ENCODE assay signal across 17 cellular contexts in the genomic region with DNA sequence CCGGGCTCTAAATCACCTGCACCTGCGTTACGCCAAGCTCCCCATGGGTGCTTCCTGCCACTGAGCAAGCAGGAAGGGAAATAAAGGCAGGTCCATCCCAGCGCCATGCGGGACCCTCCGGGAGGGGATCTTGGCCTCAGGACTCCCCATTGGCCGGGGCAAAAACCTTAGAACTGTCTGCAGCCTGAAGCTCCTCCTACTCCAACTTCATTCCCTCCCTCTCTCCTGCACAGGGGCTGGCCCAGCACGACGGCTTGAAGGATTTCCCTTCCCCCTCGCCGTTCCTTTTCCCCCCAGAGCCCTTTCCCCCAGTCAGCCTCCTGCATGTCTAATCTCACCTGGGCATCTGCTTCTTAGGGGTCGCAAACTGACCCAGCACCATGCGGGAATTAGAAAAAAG.
DNase-seq lines count a peak whose midpoint lies in the region; ATAC-seq and TF ChIP-seq lines count a peak whose summit lies in the region.
"Had no signal": no experiment of that assay in that cellular context is flagged by ENCODE, and none has a peak within 500 bp of the region (broad histone marks: within the 10 kb centered on the region; RNA-seq: fewer than 3 reads in every experiment).

No MANE protein-coding gene starts in this region.

- TF ChIP-seq CTCF in GM23338 (conservative IDR thresholded peaks at IDR 0.05; ENCODE audit: low read depth in 2 of 2), result no peak
- no peak for TF ChIP-seq CTCF in upper lobe of left lung (IDR thresholded peaks at IDR 0.05)

- no peaks in the 10 kb centered on the region for H3K79me2 ChIP-seq in GM23338 (replicated peaks; ENCODE audit: insufficient read depth)

- no peak overlapping the region for H3K4me2 ChIP-seq in GM23338

- H3K27me3 ChIP-seq in GM23338 (ENCODE audit: insufficient read depth) (no peaks in the 10 kb centered on the region), upper lobe of left lung (no peaks in the 10 kb centered on the region)
- H3K27me3 ChIP-seq: MG63, SJCRH30 had no signal

- no peaks in the 10 kb centered on the region for H3K36me3 ChIP-seq in GM23338 (ENCODE audit: insufficient read depth)
- H3K36me3 ChIP-seq in upper lobe of left lung, result no peaks in the 10 kb centered on the region
- H3K36me3 ChIP-seq: MG63, SJCRH30 had no signal

- no peaks in the 10 kb centered on the region for H4K20me1 ChIP-seq in GM23338 (replicated peaks; ENCODE audit: insufficient read depth)

- no peaks in the 10 kb centered on the region for H3K9me2 ChIP-seq in GM23338 (ENCODE audit: insufficient read depth)

- peaks cover 9% of the 10 kb centered on the region for H3K9me3 Mint-ChIP-seq in GM23338

- no peaks in the 10 kb centered on the region for H3F3A ChIP-seq in GM23338 (replicated peaks; ENCODE audit: low read depth)

- 87 to 92% methylated on average over 11 to 13 of the region's 13 CpGs for WGBS in upper lobe of left lung, 2 donors

- H3K36me3 Mint-ChIP-seq in GM23338 (ENCODE audit: low read depth), result no peaks in the 10 kb centered on the region; the same call in 2 of the 3 replicates
- H3K36me3 Mint-ChIP-seq: CD4-positive, alpha-beta memory T cell had no signal

- H3K27ac ChIP-seq in GM23338 (ENCODE audit: low read depth), result no peak overlapping the region
- H3K27ac ChIP-seq in upper lobe of left lung, result peak overlapping the region; percentile 31 to 96 (median 80)
- H3K27ac ChIP-seq: HL-60, SJCRH30 had no signal

- H3K9me3 ChIP-seq in upper lobe of left lung, result peaks cover 0 to 3% (median 0%) of the 10 kb centered on the region in 4 donors
- H3K9me3 ChIP-seq: MG63, SJCRH30 had no signal

- TF ChIP-seq EP300 in upper lobe of left lung (IDR thresholded peaks at IDR 0.05), result no peak

- peaks cover 5% of the 10 kb centered on the region; the same call in 2 of the 3 replicates for H3K4me1 Mint-ChIP-seq in GM23338
- H3K4me1 Mint-ChIP-seq: CD4-positive, alpha-beta memory T cell had no signal

- no peak for DNase-seq in GM23338 (ENCODE audit: low spot score)
- peak; percentile 58 for DNase-seq in NCI-H345 (lab: John Stamatoyannopoulos, UW)
- DNase-seq in islet precursor cell, result peak; percentile 70
- DNase-seq in upper lobe of left lung, result peak in 1 of 2 donors; percentile 47
- DNase-seq: CD4-positive, alpha-beta memory T cell; MG63; NCI-H187 treated with DMSO at 0.1 percent for 48 hours; NCI-H2107; NCI-H510A treated with DMSO at 0.1 percent for 48 hours; NCI-H774; SJCRH30 had no signal

- no peak overlapping the region for H2AFZ ChIP-seq in GM23338

- peaks cover 9% of the 10 kb centered on the region for H3K27me3 Mint-ChIP-seq in GM23338 (ENCODE audit: insufficient read depth, low read depth, poor library complexity)
- H3K27me3 Mint-ChIP-seq: CD4-positive, alpha-beta memory T cell had no signal

- no peaks in the 10 kb centered on the region for H3K4me1 ChIP-seq in GM23338 (ENCODE audit: insufficient read depth)
- H3K4me1 ChIP-seq in upper lobe of left lung, result peaks cover 14 to 55% (median 36%) of the 10 kb centered on the region in 4 donors

- H3K4me3 Mint-ChIP-seq in GM23338, result no peak overlapping the region
- H3K4me3 Mint-ChIP-seq: CD4-positive, alpha-beta memory T cell had no signal

- ATAC-seq in GM23338 (peak; percentile 61), upper lobe of left lung (ENCODE audit: low FRiP score in 2 of 2) (no peak), GM21367 (IDR thresholded peaks at IDR 0.05; ENCODE audit: unreplicated experiment) (no peak), GM19452 (IDR thresholded peaks at IDR 0.05; ENCODE audit: unreplicated experiment) (no peak), HG02970 (IDR thresholded peaks at IDR 0.05; ENCODE audit: low FRiP score, unreplicated experiment) (no peak)
- ATAC-seq: K562, Panc1 had no signal

- no peak overlapping the region for H3K27ac Mint-ChIP-seq in GM23338
- H3K27ac Mint-ChIP-seq: CD4-positive, alpha-beta memory T cell had no signal

- no peak overlapping the region for H3K4me3 ChIP-seq in GM23338
- no peak overlapping the region for H3K4me3 ChIP-seq in upper lobe of left lung
- H3K4me3 ChIP-seq: K562, MG63, SJCRH30 had no signal

- no peak for TF ChIP-seq POLR2A in upper lobe of left lung (IDR thresholded peaks at IDR 0.05)

TF ChIP-seq in GM23338, 12 proteins besides CTCF, POLR2A, EP300 and RAD21:
- TF ChIP-seq NANOG (IDR thresholded peaks at IDR 0.05; ENCODE audit: borderline replicate concordance) (no peak), EZH2 (IDR thresholded peaks at IDR 0.05; ENCODE audit: low read depth, unreplicated experiment) (no peak), STAT1 (IDR thresholded peaks at IDR 0.05; ENCODE audit: unreplicated experiment) (no peak), ZNF331 (CRISPR knock-in tag; IDR thresholded peaks at IDR 0.05; ENCODE audit: low read depth) (no peak), EZH2phosphoT487 (IDR thresholded peaks at IDR 0.05; ENCODE audit: unreplicated experiment) (no peak), JUNB (IDR thresholded peaks at IDR 0.05; ENCODE audit: unreplicated experiment) (no peak)
- TF ChIP-seq, protein P1, sequence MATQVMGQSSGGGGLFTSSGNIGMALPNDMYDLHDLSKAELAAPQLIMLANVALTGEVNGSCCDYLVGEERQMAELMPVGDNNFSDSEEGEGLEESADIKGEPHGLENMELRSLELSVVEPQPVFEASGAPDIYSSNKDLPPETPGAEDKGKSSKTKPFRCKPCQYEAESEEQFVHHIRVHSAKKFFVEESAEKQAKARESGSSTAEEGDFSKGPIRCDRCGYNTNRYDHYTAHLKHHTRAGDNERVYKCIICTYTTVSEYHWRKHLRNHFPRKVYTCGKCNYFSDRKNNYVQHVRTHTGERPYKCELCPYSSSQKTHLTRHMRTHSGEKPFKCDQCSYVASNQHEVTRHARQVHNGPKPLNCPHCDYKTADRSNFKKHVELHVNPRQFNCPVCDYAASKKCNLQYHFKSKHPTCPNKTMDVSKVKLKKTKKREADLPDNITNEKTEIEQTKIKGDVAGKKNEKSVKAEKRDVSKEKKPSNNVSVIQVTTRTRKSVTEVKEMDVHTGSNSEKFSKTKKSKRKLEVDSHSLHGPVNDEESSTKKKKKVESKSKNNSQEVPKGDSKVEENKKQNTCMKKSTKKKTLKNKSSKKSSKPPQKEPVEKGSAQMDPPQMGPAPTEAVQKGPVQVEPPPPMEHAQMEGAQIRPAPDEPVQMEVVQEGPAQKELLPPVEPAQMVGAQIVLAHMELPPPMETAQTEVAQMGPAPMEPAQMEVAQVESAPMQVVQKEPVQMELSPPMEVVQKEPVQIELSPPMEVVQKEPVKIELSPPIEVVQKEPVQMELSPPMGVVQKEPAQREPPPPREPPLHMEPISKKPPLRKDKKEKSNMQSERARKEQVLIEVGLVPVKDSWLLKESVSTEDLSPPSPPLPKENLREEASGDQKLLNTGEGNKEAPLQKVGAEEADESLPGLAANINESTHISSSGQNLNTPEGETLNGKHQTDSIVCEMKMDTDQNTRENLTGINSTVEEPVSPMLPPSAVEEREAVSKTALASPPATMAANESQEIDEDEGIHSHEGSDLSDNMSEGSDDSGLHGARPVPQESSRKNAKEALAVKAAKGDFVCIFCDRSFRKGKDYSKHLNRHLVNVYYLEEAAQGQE (IDR thresholded peaks at IDR 0.05; ENCODE audit: unreplicated experiment), result no peak
